25 cellular contexts compared by ENCODE assay signal in the genomic region with DNA sequence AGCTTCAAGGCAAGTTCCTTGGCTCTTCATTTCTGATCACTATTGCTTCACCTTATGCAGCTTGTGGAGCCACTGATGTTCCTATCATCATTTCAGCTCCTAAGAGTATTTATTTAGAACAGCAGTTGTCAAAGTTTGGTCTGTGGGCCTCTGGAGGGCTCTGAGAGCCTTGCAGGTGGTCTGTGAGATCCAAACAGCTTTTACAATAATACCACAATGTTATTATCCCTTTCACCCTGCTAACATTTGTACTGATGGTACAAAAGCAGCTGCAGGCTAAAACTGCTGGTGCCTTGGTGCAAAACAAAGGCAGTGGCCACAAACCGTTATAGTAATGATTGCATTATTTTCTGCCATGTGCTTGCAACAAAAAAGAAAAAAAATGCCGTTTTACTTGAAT.
"Had no signal": no experiment of that assay in that cellular context is flagged by ENCODE, and none has a peak within 500 bp of the region (broad histone marks: within the 10 kb centered on the region; RNA-seq: fewer than 3 reads in every experiment).

No MANE protein-coding gene starts in this region.

- H3K36me3 ChIP-seq: adrenal gland had no signal

- H3K4me3 Mint-ChIP-seq: activated CD8-positive, alpha-beta T cell treated with anti-CD3 and anti-CD28 coated beads for 36 hours; activated naive CD8-positive, alpha-beta T cell treated with anti-CD3 and anti-CD28 coated beads, Interleukin-2, amount 10 ng/mL, durations not matched to agents 7 days and 5 days; activated T-cell treated with anti-CD3 and anti-CD28 coated beads, Interleukin-2, amount 50 U/mL, for 72 hours; T-helper 1 cell treated with Interleukin-12 subunit alpha and Interleukin-12 subunit beta and Interleukin-4 antibody, amounts not matched to agents 30 μg/mL and 1 μg/mL, for 36 hours had no signal

- H3K9me3 ChIP-seq: adrenal gland had no signal

- H3K27ac ChIP-seq: adrenal gland had no signal

- ATAC-seq: activated CD4-positive, CD25-positive, alpha-beta regulatory T cell treated with anti-CD3 and anti-CD28 coated beads, Interleukin-2, amount 50 U/mL, for 24 hours; activated CD8-positive, alpha-beta T cell treated with anti-CD3 and anti-CD28 coated beads for 36 hours; activated T-cell treated with anti-CD3 and anti-CD28 coated beads, Interleukin-2, amount 50 U/mL, for 72 hours; Panc1 had no signal

- H3K27me3 Mint-ChIP-seq: activated CD8-positive, alpha-beta T cell treated with anti-CD3 and anti-CD28 coated beads for 36 hours; activated naive CD8-positive, alpha-beta T cell treated with anti-CD3 and anti-CD28 coated beads, Interleukin-2, amount 10 ng/mL, durations not matched to agents 7 days and 5 days had no signal

- DNase-seq: activated CD4-positive, alpha-beta T cell treated with anti-CD3 and anti-CD28 coated beads for 4 hours; activated CD8-positive, alpha-beta memory T cell treated with anti-CD3 and anti-CD28 coated beads, Interleukin-2, amount 50 U/mL, for 4 hours; activated CD8-positive, alpha-beta T cell treated with anti-CD3 and anti-CD28 coated beads for 36 hours; activated naive CD4-positive, alpha-beta T cell treated with anti-CD3 and anti-CD28 coated beads, Interleukin-2, amount 50 U/mL, for 16 hours; activated naive CD8-positive, alpha-beta T cell treated with anti-CD3 and anti-CD28 coated beads, Interleukin-2, amount 10 ng/mL, durations not matched to agents 7 days and 5 days; activated T-cell treated with anti-CD3 and anti-CD28 coated beads, Interleukin-2, amount 50 U/mL, for 72 hours; adrenal gland; anterior cingulate cortex; cerebellar nuclear complex; MM.1S; NCI-H1105; NCI-H1436 treated with DMSO at 0.1 percent for 48 hours; NCI-H187; NCI-H2081; NCI-H2171; NCI-H345; NCI-H510A; NCI-H526 treated with DMSO at 0.1 percent for 48 hours; NCI-H82; OCI-M1; SHP77 had no signal

- H3K4me3 ChIP-seq: adrenal gland had no signal

- H3K27ac Mint-ChIP-seq: activated CD8-positive, alpha-beta T cell treated with anti-CD3 and anti-CD28 coated beads for 36 hours; activated naive CD8-positive, alpha-beta T cell treated with anti-CD3 and anti-CD28 coated beads, Interleukin-2, amount 10 ng/mL, durations not matched to agents 7 days and 5 days; activated T-cell treated with anti-CD3 and anti-CD28 coated beads, Interleukin-2, amount 50 U/mL, for 72 hours; activated T-helper 2 cell treated with anti-CD3 and anti-CD28 coated beads, Interferon-gamma antibody, Interleukin-2, Interleukin-4, amounts not matched to agents 10 μg/mL and 5 μg/mL and 100 μg/mL, durations not matched to agents 14 hours and 24 hours and 36 hours; T-helper 1 cell treated with Interleukin-12 subunit alpha and Interleukin-12 subunit beta and Interleukin-4 antibody, amounts not matched to agents 30 μg/mL and 1 μg/mL, for 36 hours had no signal

- H3K4me1 ChIP-seq: adrenal gland had no signal

- H3K9me3 Mint-ChIP-seq: activated CD8-positive, alpha-beta T cell treated with anti-CD3 and anti-CD28 coated beads for 36 hours; activated naive CD8-positive, alpha-beta T cell treated with anti-CD3 and anti-CD28 coated beads, Interleukin-2, amount 10 ng/mL, durations not matched to agents 7 days and 5 days; activated T-cell treated with anti-CD3 and anti-CD28 coated beads, Interleukin-2, amount 50 U/mL, for 72 hours; activated T-helper 2 cell treated with anti-CD3 and anti-CD28 coated beads, Interferon-gamma antibody, Interleukin-2, Interleukin-4, amounts not matched to agents 10 μg/mL and 5 μg/mL and 100 μg/mL, durations not matched to agents 14 hours and 24 hours and 36 hours; T-helper 1 cell treated with Interleukin-12 subunit alpha and Interleukin-12 subunit beta and Interleukin-4 antibody, amounts not matched to agents 30 μg/mL and 1 μg/mL, for 36 hours had no signal

- H3K27me3 ChIP-seq: adrenal gland had no signal
